Comparison of ENCODE assay signal across 19 cellular contexts in the genomic region with DNA sequence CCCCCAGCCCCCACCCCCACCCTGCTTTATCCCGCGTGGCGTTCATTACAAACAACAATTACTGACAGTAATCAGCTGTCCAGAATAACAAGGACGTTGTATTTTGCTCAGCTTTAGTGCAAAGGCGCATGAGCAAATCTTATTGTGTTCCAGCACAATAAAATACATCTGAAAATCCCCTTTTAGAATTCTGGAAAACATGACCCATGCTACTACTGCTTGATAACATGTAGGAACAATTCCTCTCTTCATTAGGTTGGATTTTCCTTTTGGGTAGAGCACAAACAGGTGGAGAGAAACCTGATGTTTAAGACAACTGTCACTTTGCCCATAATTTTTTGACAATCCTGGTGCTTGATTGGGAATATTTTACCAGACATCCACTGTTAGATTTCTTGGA.
DNase-seq lines count a peak whose midpoint lies in the region; TF ChIP-seq lines count a peak whose summit lies in the region.
"Had no signal": no experiment of that assay in that cellular context is flagged by ENCODE, and none has a peak within 500 bp of the region (broad histone marks: within the 10 kb centered on the region; RNA-seq: fewer than 3 reads in every experiment).

No MANE protein-coding gene starts in this region.

- H3K27me3 ChIP-seq in tibial artery, result no peaks in the 10 kb centered on the region
- H3K27me3 ChIP-seq: thyroid gland had no signal

- peak overlapping the region; percentile 55 to 70 for H3K27ac ChIP-seq in tibial artery
- H3K27ac ChIP-seq: neutrophil, thyroid gland had no signal

- intact Hi-C loops in tibial artery (cut with DNase I; ENCODE audit: low total_unique reads), result loop anchor here (5.0 to 10.0 kb wide), 2 partner anchors 93 to 126 kb away; a partner anchor contains a TSS

- DNase-seq in NCI-H748 treated with DMSO at 0.1 percent for 48 hours (lab: John Stamatoyannopoulos, UW) (peak; percentile 30), choroid plexus epithelial cell (ENCODE audit: low read depth) (peak; percentile 12), midbrain (lab: John Stamatoyannopoulos, UW) (peak; percentile 47), tibial artery (no peak), glomerular visceral epithelial cell (ENCODE audit: extremely low spot score) (no peak), NCI-H187 treated with DMSO at 0.1 percent for 48 hours (lab: John Stamatoyannopoulos, UW) (no peak), ACHN (no peak)
- DNase-seq: activated CD4-positive, alpha-beta T cell treated with anti-CD3 and anti-CD28 coated beads, Interleukin-2, amount 10 ng/mL, durations not matched to agents 7 days and 5 days; activated CD8-positive, alpha-beta memory T cell treated with anti-CD3 and anti-CD28 coated beads, Interleukin-2, amount 50 U/mL, for 48 hours; activated gamma-delta T cell; amniotic stem cell; EL; Kasumi-1; left cardiac atrium; NCI-H1105; NCI-H524 treated with DMSO at 0.1 percent for 48 hours; SHP77; thyroid gland had no signal

- peaks cover 0 to 32% (median 25%) of the 10 kb centered on the region in 4 donors for H3K4me1 ChIP-seq in tibial artery
- H3K4me1 ChIP-seq: thyroid gland had no signal

- no peaks in the 10 kb centered on the region for H3K9me3 ChIP-seq in tibial artery
- H3K9me3 ChIP-seq: neutrophil, thyroid gland had no signal

- H3K4me3 ChIP-seq in choroid plexus epithelial cell (ENCODE audit: low read depth, low read length) (peak overlapping the region; percentile 43), tibial artery (peak overlapping the region; percentile 35 to 47)
- H3K4me3 ChIP-seq: thyroid gland had no signal

- H3K36me3 ChIP-seq in tibial artery, result no peaks in the 10 kb centered on the region
- H3K36me3 ChIP-seq: neutrophil, thyroid gland had no signal

- in situ Hi-C loops in ACHN (cut with HindIII; ENCODE audit: low pct_ligation_motif_present, low pct_unique_long_range_greater_than_20kb, low sequenced_read_pairs), result no loop called here

- TF ChIP-seq CTCF in choroid plexus epithelial cell (conservative IDR thresholded peaks at IDR 0.05; ENCODE audit: low read depth, low read length) (no peak), tibial artery (IDR thresholded peaks at IDR 0.05) (peak in 1 of 2 experiments; percentile 7)

Comparison
In these comparisons a context has a peak if more than half of its experiments do, and no peak if none do; other contexts are left out.
1. DNase-seq: peak in NCI-H748 treated with DMSO at 0.1 percent for 48 hours (single experiment), choroid plexus epithelial cell (single experiment) and midbrain (single experiment); none in tibial artery (0 of 2), glomerular visceral epithelial cell (single experiment), NCI-H187 treated with DMSO at 0.1 percent for 48 hours (single experiment) and ACHN (single experiment).